Comparison of ENCODE assay signal across 1 cellular context in the genomic region with DNA sequence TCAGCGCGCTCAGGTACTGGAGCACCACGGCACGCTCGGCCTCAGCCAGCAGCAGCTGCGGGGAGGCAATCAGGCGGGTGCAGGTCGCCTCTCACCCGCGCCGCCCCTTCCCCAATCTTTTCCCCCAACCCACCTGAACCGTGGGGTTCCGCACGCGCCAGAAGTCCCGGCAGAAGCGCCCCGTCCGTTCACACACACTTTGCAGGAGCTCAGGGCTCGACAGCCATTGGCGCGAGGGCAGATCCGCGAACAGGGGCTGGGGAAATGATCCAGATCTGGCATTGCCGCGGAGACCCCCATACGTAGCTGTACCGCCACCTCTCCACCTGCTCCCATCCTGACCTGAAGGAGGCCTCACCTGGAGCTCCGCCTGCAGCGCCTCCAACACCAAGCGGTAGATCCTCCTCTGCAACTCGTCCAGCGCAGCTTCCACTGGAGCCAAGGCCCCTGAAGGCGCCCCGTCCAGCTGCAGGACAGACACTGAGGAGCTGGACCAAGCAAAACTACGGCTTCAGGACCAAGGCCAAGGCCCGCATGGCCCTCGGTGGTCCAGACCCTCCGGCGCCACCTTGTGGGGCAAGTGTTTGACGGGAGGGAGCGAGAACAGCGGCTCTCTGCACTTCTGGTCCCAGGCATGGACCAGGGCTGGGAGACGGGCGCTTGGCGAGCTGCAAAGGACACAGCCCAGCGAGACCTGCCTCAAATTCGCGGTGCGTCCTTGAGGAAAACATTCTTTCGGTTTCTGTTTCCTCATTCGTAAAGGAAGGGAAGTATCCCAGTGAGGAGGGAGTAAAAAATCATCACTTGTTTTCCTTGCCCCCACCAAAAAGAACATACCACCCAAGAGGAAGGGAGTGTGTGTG.
A peak's percentile ranks its signal among the peaks of the same experiment; 100 is the strongest.
TF ChIP-seq lines count a peak whose summit lies in the region.

No MANE protein-coding gene starts in this region.

TF ChIP-seq in HepG2, 621 proteins besides CTCF, POLR2A, EP300 and RAD21 (continued from another document and continues in another):
- TF ChIP-seq, protein P1, sequence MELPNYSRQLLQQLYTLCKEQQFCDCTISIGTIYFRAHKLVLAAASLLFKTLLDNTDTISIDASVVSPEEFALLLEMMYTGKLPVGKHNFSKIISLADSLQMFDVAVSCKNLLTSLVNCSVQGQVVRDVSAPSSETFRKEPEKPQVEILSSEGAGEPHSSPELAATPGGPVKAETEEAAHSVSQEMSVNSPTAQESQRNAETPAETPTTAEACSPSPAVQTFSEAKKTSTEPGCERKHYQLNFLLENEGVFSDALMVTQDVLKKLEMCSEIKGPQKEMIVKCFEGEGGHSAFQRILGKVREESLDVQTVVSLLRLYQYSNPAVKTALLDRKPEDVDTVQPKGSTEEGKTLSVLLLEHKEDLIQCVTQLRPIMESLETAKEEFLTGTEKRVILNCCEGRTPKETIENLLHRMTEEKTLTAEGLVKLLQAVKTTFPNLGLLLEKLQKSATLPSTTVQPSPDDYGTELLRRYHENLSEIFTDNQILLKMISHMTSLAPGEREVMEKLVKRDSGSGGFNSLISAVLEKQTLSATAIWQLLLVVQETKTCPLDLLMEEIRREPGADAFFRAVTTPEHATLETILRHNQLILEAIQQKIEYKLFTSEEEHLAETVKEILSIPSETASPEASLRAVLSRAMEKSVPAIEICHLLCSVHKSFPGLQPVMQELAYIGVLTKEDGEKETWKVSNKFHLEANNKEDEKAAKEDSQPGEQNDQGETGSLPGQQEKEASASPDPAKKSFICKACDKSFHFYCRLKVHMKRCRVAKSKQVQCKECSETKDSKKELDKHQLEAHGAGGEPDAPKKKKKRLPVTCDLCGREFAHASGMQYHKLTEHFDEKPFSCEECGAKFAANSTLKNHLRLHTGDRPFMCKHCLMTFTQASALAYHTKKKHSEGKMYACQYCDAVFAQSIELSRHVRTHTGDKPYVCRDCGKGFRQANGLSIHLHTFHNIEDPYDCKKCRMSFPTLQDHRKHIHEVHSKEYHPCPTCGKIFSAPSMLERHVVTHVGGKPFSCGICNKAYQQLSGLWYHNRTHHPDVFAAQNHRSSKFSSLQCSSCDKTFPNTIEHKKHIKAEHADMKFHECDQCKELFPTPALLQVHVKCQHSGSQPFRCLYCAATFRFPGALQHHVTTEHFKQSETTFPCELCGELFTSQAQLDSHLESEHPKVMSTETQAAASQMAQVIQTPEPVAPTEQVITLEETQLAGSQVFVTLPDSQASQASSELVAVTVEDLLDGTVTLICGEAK (IDR thresholded peaks at IDR 0.05): no peak
- TF ChIP-seq, protein P1 (CRISPR knock-in tag; IDR thresholded peaks at IDR 0.05): peak; percentile 82
- TF ChIP-seq GATA4 (IDR thresholded peaks at IDR 0.05; ENCODE audit: borderline replicate concordance, low read depth) (no peak), ARNT (IDR thresholded peaks at IDR 0.05) (no peak), ZNF557 (CRISPR knock-in tag; IDR thresholded peaks at IDR 0.05) (peak; percentile 71; the same call in 1 of the 2 replicates), ZNF44 (CRISPR knock-in tag; IDR thresholded peaks at IDR 0.05) (peak; percentile 74; the same call in 1 of the 2 replicates), ONECUT2 (CRISPR knock-in tag; IDR thresholded peaks at IDR 0.05) (peak; percentile 64; the same call in 1 of the 2 replicates), YY1 (IDR thresholded peaks at IDR 0.05; ENCODE audit: insufficient read depth, insufficient replicate concordance, low read depth, low read length) (peak; percentile 62), CHD4 (IDR thresholded peaks at IDR 0.05; ENCODE audit: borderline replicate concordance, low read length) (no peak), TMF1 (CRISPR knock-in tag; IDR thresholded peaks at IDR 0.05; ENCODE audit: low read depth) (0 out of 2 replicates have a peak, but pooled peaks have one; percentile 72), ZFP36L1 (CRISPR knock-in tag; IDR thresholded peaks at IDR 0.05) (no peak), PAWR (CRISPR knock-in tag; IDR thresholded peaks at IDR 0.05; ENCODE audit: borderline replicate concordance) (no peak), PLRG1 (conservative IDR thresholded peaks at IDR 0.05) (no peak), ZNF546 (CRISPR knock-in tag; conservative IDR thresholded peaks at IDR 0.05) (peak; percentile 54; the same call in 1 of the 2 replicates), ATF7-NPFF (CRISPR knock-in tag; IDR thresholded peaks at IDR 0.05; ENCODE audit: low read depth) (peak; percentile 92), ZNF530 (CRISPR knock-in tag; IDR thresholded peaks at IDR 0.05; ENCODE audit: low read depth) (no peak), ZNF569 (CRISPR knock-in tag; IDR thresholded peaks at IDR 0.05; ENCODE audit: borderline replicate concordance) (no peak), ZNF205 (CRISPR knock-in tag; IDR thresholded peaks at IDR 0.05) (peak; percentile 94), HNF4G (IDR thresholded peaks at IDR 0.05; ENCODE audit: borderline replicate concordance, low read depth, low read length) (no peak), HNF4G (CRISPR knock-in tag; IDR thresholded peaks at IDR 0.05; ENCODE audit: borderline replicate concordance, low read depth) (0 out of 2 replicates have a peak, but pooled peaks have one; percentile 29), TBX2 (CRISPR knock-in tag; IDR thresholded peaks at IDR 0.05; ENCODE audit: borderline replicate concordance) (peak; percentile 80), TBL1XR1 (IDR thresholded peaks at IDR 0.05; ENCODE audit: borderline replicate concordance, low read length, partially characterized antibody) (no peak), ZNF629 (CRISPR knock-in tag; conservative IDR thresholded peaks at IDR 0.05) (peak; percentile 52), FOXM1 (CRISPR knock-in tag; IDR thresholded peaks at IDR 0.05) (no peak), SMYD3 (CRISPR knock-in tag; IDR thresholded peaks at IDR 0.05) (no peak), TSC22D2 (CRISPR knock-in tag; IDR thresholded peaks at IDR 0.05; ENCODE audit: borderline replicate concordance) (peak; percentile 96), PCBP1 (IDR thresholded peaks at IDR 0.05; ENCODE audit: borderline replicate concordance, low read depth, low read length) (no peak), HDAC2 (CRISPR knock-in tag; IDR thresholded peaks at IDR 0.05) (peak; percentile 96)
- TF ChIP-seq, protein P2, sequence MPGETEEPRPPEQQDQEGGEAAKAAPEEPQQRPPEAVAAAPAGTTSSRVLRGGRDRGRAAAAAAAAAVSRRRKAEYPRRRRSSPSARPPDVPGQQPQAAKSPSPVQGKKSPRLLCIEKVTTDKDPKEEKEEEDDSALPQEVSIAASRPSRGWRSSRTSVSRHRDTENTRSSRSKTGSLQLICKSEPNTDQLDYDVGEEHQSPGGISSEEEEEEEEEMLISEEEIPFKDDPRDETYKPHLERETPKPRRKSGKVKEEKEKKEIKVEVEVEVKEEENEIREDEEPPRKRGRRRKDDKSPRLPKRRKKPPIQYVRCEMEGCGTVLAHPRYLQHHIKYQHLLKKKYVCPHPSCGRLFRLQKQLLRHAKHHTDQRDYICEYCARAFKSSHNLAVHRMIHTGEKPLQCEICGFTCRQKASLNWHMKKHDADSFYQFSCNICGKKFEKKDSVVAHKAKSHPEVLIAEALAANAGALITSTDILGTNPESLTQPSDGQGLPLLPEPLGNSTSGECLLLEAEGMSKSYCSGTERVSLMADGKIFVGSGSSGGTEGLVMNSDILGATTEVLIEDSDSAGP (CRISPR knock-in tag; IDR thresholded peaks at IDR 0.05; ENCODE audit: borderline replicate concordance): peak; percentile 87
- TF ChIP-seq, protein P3, sequence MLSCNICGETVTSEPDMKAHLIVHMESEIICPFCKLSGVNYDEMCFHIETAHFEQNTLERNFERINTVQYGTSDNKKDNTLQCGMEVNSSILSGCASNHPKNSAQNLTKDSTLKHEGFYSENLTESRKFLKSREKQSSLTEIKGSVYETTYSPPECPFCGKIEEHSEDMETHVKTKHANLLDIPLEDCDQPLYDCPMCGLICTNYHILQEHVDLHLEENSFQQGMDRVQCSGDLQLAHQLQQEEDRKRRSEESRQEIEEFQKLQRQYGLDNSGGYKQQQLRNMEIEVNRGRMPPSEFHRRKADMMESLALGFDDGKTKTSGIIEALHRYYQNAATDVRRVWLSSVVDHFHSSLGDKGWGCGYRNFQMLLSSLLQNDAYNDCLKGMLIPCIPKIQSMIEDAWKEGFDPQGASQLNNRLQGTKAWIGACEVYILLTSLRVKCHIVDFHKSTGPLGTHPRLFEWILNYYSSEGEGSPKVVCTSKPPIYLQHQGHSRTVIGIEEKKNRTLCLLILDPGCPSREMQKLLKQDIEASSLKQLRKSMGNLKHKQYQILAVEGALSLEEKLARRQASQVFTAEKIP (CRISPR knock-in tag; IDR thresholded peaks at IDR 0.05; ENCODE audit: borderline replicate concordance): no peak
- TF ChIP-seq, protein P4, sequence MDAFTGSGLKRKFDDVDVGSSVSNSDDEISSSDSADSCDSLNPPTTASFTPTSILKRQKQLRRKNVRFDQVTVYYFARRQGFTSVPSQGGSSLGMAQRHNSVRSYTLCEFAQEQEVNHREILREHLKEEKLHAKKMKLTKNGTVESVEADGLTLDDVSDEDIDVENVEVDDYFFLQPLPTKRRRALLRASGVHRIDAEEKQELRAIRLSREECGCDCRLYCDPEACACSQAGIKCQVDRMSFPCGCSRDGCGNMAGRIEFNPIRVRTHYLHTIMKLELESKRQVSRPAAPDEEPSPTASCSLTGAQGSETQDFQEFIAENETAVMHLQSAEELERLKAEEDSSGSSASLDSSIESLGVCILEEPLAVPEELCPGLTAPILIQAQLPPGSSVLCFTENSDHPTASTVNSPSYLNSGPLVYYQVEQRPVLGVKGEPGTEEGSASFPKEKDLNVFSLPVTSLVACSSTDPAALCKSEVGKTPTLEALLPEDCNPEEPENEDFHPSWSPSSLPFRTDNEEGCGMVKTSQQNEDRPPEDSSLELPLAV (CRISPR knock-in tag; conservative IDR thresholded peaks at IDR 0.05; ENCODE audit: low read depth): no peak
- TF ChIP-seq, protein P5, sequence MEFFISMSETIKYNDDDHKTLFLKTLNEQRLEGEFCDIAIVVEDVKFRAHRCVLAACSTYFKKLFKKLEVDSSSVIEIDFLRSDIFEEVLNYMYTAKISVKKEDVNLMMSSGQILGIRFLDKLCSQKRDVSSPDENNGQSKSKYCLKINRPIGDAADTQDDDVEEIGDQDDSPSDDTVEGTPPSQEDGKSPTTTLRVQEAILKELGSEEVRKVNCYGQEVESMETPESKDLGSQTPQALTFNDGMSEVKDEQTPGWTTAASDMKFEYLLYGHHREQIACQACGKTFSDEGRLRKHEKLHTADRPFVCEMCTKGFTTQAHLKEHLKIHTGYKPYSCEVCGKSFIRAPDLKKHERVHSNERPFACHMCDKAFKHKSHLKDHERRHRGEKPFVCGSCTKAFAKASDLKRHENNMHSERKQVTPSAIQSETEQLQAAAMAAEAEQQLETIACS (CRISPR knock-in tag; IDR thresholded peaks at IDR 0.05): peak; percentile 82
- TF ChIP-seq, protein P6, sequence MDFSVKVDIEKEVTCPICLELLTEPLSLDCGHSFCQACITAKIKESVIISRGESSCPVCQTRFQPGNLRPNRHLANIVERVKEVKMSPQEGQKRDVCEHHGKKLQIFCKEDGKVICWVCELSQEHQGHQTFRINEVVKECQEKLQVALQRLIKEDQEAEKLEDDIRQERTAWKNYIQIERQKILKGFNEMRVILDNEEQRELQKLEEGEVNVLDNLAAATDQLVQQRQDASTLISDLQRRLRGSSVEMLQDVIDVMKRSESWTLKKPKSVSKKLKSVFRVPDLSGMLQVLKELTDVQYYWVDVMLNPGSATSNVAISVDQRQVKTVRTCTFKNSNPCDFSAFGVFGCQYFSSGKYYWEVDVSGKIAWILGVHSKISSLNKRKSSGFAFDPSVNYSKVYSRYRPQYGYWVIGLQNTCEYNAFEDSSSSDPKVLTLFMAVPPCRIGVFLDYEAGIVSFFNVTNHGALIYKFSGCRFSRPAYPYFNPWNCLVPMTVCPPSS (IDR thresholded peaks at IDR 0.05): no peak
- TF ChIP-seq, protein P7, sequence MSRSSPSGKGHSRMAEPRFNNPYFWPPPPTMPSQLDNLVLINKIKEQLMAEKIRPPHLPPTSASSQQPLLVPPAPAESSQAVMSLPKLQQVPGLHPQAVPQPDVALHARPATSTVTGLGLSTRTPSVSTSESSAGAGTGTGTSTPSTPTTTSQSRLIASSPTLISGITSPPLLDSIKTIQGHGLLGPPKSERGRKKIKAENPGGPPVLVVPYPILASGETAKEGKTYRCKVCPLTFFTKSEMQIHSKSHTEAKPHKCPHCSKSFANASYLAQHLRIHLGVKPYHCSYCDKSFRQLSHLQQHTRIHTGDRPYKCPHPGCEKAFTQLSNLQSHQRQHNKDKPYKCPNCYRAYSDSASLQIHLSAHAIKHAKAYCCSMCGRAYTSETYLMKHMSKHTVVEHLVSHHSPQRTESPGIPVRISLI (CRISPR knock-in tag; IDR thresholded peaks at IDR 0.05; ENCODE audit: borderline replicate concordance): peak; percentile 17; the same call in 1 of the 2 replicates
- TF ChIP-seq, protein P8, sequence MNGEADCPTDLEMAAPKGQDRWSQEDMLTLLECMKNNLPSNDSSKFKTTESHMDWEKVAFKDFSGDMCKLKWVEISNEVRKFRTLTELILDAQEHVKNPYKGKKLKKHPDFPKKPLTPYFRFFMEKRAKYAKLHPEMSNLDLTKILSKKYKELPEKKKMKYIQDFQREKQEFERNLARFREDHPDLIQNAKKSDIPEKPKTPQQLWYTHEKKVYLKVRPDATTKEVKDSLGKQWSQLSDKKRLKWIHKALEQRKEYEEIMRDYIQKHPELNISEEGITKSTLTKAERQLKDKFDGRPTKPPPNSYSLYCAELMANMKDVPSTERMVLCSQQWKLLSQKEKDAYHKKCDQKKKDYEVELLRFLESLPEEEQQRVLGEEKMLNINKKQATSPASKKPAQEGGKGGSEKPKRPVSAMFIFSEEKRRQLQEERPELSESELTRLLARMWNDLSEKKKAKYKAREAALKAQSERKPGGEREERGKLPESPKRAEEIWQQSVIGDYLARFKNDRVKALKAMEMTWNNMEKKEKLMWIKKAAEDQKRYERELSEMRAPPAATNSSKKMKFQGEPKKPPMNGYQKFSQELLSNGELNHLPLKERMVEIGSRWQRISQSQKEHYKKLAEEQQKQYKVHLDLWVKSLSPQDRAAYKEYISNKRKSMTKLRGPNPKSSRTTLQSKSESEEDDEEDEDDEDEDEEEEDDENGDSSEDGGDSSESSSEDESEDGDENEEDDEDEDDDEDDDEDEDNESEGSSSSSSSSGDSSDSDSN (CRISPR knock-in tag; IDR thresholded peaks at IDR 0.05): peak; percentile 76
